In genomic region chr13:73922728-73923393, GRCh38 we compare ENCODE assay signal across 22 cellular contexts.
DNase-seq lines count a peak whose midpoint lies in the region; ATAC-seq and TF ChIP-seq lines count a peak whose summit lies in the region.
"Had no signal": no experiment of that assay in that cellular context is flagged by ENCODE, and none has a peak within 500 bp of the region (broad histone marks: within the 10 kb centered on the region; RNA-seq: fewer than 3 reads in every experiment).

No MANE protein-coding gene starts in this region.

- ATAC-seq in CD8-positive, alpha-beta T cell, result no peak
- peak; percentile 27 for ATAC-seq in lung (ENCODE audit: insufficient read depth, low FRiP score)

- no peak for DNase-seq in CD8-positive, alpha-beta T cell
- DNase-seq in HCEC 1CT (peak; percentile 61), adipocyte (ENCODE audit: low read depth) (peak; percentile 37), lung (ENCODE audit: low spot score) (no peak), DMS53 treated with DMSO at 0.1 percent for 48 hours (lab: John Stamatoyannopoulos, UW; ENCODE audit: unreplicated experiment) (no peak), cerebellar cortex (ENCODE audit: low spot score) (no peak), NCI-H1417 (lab: John Stamatoyannopoulos, UW) (no peak), NCI-H2227 treated with DMSO at 0.1 percent for 48 hours (lab: John Stamatoyannopoulos, UW) (no peak)
- DNase-seq: activated CD4-positive, alpha-beta T cell treated with anti-CD3 and anti-CD28 coated beads for 1 hour; central memory CD4-positive, alpha-beta T cell; effector CD4-positive, alpha-beta T cell; GF-D8; islet precursor cell; mesendoderm; NCI-H1417 treated with DMSO at 0.1 percent for 48 hours; NCI-H748 treated with DMSO at 0.1 percent for 48 hours; OCI-M1; SIG-M5; small intestine; stimulated activated CD4-positive, alpha-beta T cell treated with anti-CD3 and anti-CD28 coated beads, Interleukin-4, amount 100 ng/mL, for 4 hours had no signal

- POLR2A ChIA-PET in CD8-positive, alpha-beta T cell (lab: Charles Lee), result no interaction called here

- no peak overlapping the region for H3K4me3 Mint-ChIP-seq in CD8-positive, alpha-beta T cell
- H3K4me3 Mint-ChIP-seq: nephron; T-helper 2 cell treated with Interferon-gamma antibody and Interleukin-4, amounts not matched to agents 5 μg/mL and 100 μg/mL, for 36 hours had no signal

- no peaks in the 10 kb centered on the region for H3K9me3 ChIP-seq in CD8-positive, alpha-beta T cell (ENCODE audit: low read length)
- H3K9me3 ChIP-seq in adipocyte (ENCODE audit: control insufficient read depth, low read length) (no peaks in the 10 kb centered on the region), lung (ENCODE audit: control insufficient read depth in 2 of 2, insufficient read depth in 1 of 2, low read length in 1 of 2) (no peaks in the 10 kb centered on the region)

- CTCF ChIA-PET in CD8-positive, alpha-beta T cell (lab: Charles Lee), result interaction anchor here (1.0 to 1.9 kb wide), 2 partner anchors 10 to 364 kb away, joined by 3 to 6 read pairs; no protein-coding TSS in a partner anchor

- TF ChIP-seq CTCF in CD8-positive, alpha-beta T cell (IDR thresholded peaks at IDR 0.05), result no peak
- no peak for TF ChIP-seq CTCF in lung (IDR thresholded peaks at IDR 0.05; ENCODE audit: control extremely low read depth, extremely low read depth)

- H3K9ac ChIP-seq in adipocyte (ENCODE audit: low read length), result no peak overlapping the region

- H3K27ac ChIP-seq in CD8-positive, alpha-beta T cell (ENCODE audit: low read depth, low read length), result no peak overlapping the region
- no peak overlapping the region for H3K27ac ChIP-seq in lung (ENCODE audit: low read depth in 1 of 2, low read length in 1 of 2)

- H3K27me3 ChIP-seq in CD8-positive, alpha-beta T cell (ENCODE audit: insufficient read depth, low read length), result no peaks in the 10 kb centered on the region
- H3K27me3 ChIP-seq in adipocyte (replicated peaks; ENCODE audit: control insufficient read depth, insufficient read depth, low read length) (no peaks in the 10 kb centered on the region), lung (ENCODE audit: control insufficient read depth, insufficient read depth) (no peaks in the 10 kb centered on the region)

- H3K36me3 Mint-ChIP-seq in CD8-positive, alpha-beta T cell, result peaks cover 26% of the 10 kb centered on the region

- intact Hi-C loops in CD8-positive, alpha-beta T cell (cut with DNase I, micrococcal nuclease), result no loop called here

- H3K36me3 ChIP-seq in CD8-positive, alpha-beta T cell (ENCODE audit: insufficient read depth, low read length), result no peaks in the 10 kb centered on the region
- H3K36me3 ChIP-seq in adipocyte (ENCODE audit: control insufficient read depth, insufficient read depth, low read length, severe bottlenecking), result no peaks in the 10 kb centered on the region
- no peaks in the 10 kb centered on the region for H3K36me3 ChIP-seq in lung (ENCODE audit: control insufficient read depth in 2 of 2, insufficient read depth in 2 of 2, low read length in 2 of 2)

- peak overlapping the region; percentile 49 for H3K27ac Mint-ChIP-seq in CD8-positive, alpha-beta T cell
- H3K27ac Mint-ChIP-seq: nephron; T-helper 2 cell treated with Interferon-gamma antibody and Interleukin-4, amounts not matched to agents 5 μg/mL and 100 μg/mL, for 36 hours had no signal

- H3K4me3 ChIP-seq in CD8-positive, alpha-beta T cell (ENCODE audit: low read depth, low read length), result no peak overlapping the region
- no peak overlapping the region for H3K4me3 ChIP-seq in adipocyte (ENCODE audit: low read length)
- H3K4me3 ChIP-seq in lung, result no peak overlapping the region

- no peaks in the 10 kb centered on the region for H3K9me3 Mint-ChIP-seq in CD8-positive, alpha-beta T cell
- H3K9me3 Mint-ChIP-seq: nephron; T-helper 2 cell treated with Interferon-gamma antibody and Interleukin-4, amounts not matched to agents 5 μg/mL and 100 μg/mL, for 36 hours had no signal

- peaks cover 6% of the 10 kb centered on the region for H3K4me1 ChIP-seq in CD8-positive, alpha-beta T cell (ENCODE audit: insufficient read depth, low read length)
- H3K4me1 ChIP-seq in adipocyte (ENCODE audit: control insufficient read depth, insufficient read depth, low read length) (peaks cover 17% of the 10 kb centered on the region), lung (ENCODE audit: control insufficient read depth in 2 of 2, insufficient read depth in 2 of 2, low read length in 2 of 2) (peaks cover 0 to 15% of the 10 kb centered on the region in 2 donors)

- H3K4me1 Mint-ChIP-seq in CD8-positive, alpha-beta T cell (ENCODE audit: low read depth), result peaks cover 67% of the 10 kb centered on the region

- H3K27me3 Mint-ChIP-seq in CD8-positive, alpha-beta T cell (ENCODE audit: low read depth), result no peaks in the 10 kb centered on the region

- 93 to 94% methylated on average over 2 of the region's 2 CpGs for WGBS in lung, 2 donors

Comparison
In these comparisons a context has a peak if more than half of its experiments do, and no peak if none do; other contexts are left out.
1. DNase-seq: peak in HCEC 1CT (single experiment) and adipocyte (single experiment); none in CD8-positive, alpha-beta T cell (0 of 7), lung (single experiment), DMS53 treated with DMSO at 0.1 percent for 48 hours (single experiment), cerebellar cortex (single experiment), NCI-H1417 (0 of 3) and NCI-H2227 treated with DMSO at 0.1 percent for 48 hours (single experiment).